In the genomic region with DNA sequence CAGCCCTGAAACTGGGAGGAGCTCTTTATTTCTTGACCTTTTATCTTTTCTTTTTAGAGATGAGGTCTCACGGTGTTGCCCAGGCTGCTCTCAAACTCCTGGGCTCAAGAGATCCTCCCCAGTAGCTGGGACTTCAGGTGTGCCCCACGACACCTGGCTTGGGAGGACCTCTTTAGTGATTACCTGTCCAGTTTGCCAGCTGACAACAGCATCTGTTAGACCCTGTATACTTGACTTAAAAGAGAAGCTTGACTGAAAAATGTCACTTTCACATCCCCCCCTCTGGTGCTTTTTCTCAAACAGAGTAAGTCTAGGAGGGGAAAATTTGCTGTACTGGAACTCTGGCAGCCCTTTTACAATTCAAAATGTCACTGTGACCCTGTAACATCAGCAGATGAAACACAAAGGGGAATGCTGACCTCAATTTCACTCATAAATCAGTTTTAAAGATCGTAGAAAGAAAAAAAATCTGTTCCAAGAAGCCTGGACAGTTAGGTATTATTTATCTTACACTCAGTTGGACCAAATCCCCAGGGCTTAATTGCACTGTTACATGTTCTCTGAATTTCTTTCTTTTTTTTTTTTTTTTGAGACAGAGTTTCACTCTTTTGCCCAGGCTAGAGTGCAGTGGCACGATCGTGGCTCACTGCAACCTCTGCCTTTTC, we compare ENCODE assay signal across 16 cellular contexts. TPM values are rescaled to one million over a fixed set of nuclear protein-coding genes. Genes with fewer than 3 reads are reported as not detected.
DNase-seq lines count a peak whose midpoint lies in the region; ATAC-seq and TF ChIP-seq lines count a peak whose summit lies in the region.
"Had no signal": no experiment of that assay in that cellular context is flagged by ENCODE, and none has a peak within 500 bp of the region (broad histone marks: within the 10 kb centered on the region; RNA-seq: fewer than 3 reads in every experiment).

No MANE protein-coding gene starts in this region.

- POLR2A ChIA-PET in OCI-LY7 (lab: Charles Lee): interaction anchor here (0.6 to 5.5 kb wide), 11 partner anchors 14 to 165 kb away, joined by 3 to 48 read pairs (median 4); partner anchors contain the start of gene ICAM2

- no peaks in the 10 kb centered on the region for H3K27me3 ChIP-seq in left ventricle myocardium inferior (ENCODE audit: low read depth)
- H3K27me3 ChIP-seq in right cardiac atrium (ENCODE audit: control insufficient read depth, insufficient read depth): no peaks in the 10 kb centered on the region
- no peaks in the 10 kb centered on the region for H3K27me3 ChIP-seq in mucosa of stomach (ENCODE audit: control insufficient read depth, insufficient read depth, low read length)
- H3K27me3 ChIP-seq in uterus: no peaks in the 10 kb centered on the region
- H3K27me3 ChIP-seq: dorsolateral prefrontal cortex, left lung had no signal

- no peak for DNase-seq in left ventricle myocardium inferior
- no peak for DNase-seq in right cardiac atrium
- peak; percentile 76 for DNase-seq in OCI-LY7 (ENCODE audit: low spot score)
- peak in 1 of 2 donors; percentile 52 for DNase-seq in uterus
- DNase-seq in dermis blood vessel endothelial cell: no peak
- no peak for DNase-seq in NCI-H146 (lab: John Stamatoyannopoulos, UW)
- DNase-seq: DMS79 treated with DMSO at 0.1 percent for 48 hours, dorsolateral prefrontal cortex, left lung, NCI-H1105 treated with DMSO at 0.1 percent for 48 hours, NCI-H226, PC-3 had no signal

- CTCF ChIA-PET in OCI-LY7 (lab: Charles Lee; ENCODE audit: unreplicated experiment): interaction anchor here (0.8 to 5.0 kb wide), 6 partner anchors 50 to 214 kb away, joined by 3 to 46 read pairs (median 4); no protein-coding TSS in a partner anchor

- H3K9me2 ChIP-seq in OCI-LY7 (ENCODE audit: insufficient read depth, low read length): no peaks in the 10 kb centered on the region

- TF ChIP-seq POLR2A in uterus (IDR thresholded peaks at IDR 0.05): peak in 1 of 2 donors; percentile 8

- H3K36me3 ChIP-seq in left ventricle myocardium inferior: no peaks in the 10 kb centered on the region
- no peaks in the 10 kb centered on the region for H3K36me3 ChIP-seq in OCI-LY7 (ENCODE audit: insufficient read depth, low read length)
- no peaks in the 10 kb centered on the region for H3K36me3 ChIP-seq in mucosa of stomach (ENCODE audit: control insufficient read depth, insufficient read depth, low read length)
- no peaks in the 10 kb centered on the region for H3K36me3 ChIP-seq in uterus
- H3K36me3 ChIP-seq: left lung, thoracic aorta had no signal

- peak overlapping the region; percentile 22 for H3K9ac ChIP-seq in mucosa of stomach (ENCODE audit: low read length)

- peak overlapping the region; percentile 12; the same call in 1 of the 2 replicates for H2AFZ ChIP-seq in OCI-LY7 (ENCODE audit: low read length)

- H4K20me1 ChIP-seq in OCI-LY7 (ENCODE audit: insufficient read depth, low read length): peaks cover 8% of the 10 kb centered on the region; the same call in 1 of the 2 replicates

- H3K4me3 ChIP-seq in left ventricle myocardium inferior (no peak overlapping the region), right cardiac atrium (ENCODE audit: low read length) (no peak overlapping the region), OCI-LY7 (ENCODE audit: low read depth, low read length, poor library complexity, severe bottlenecking) (no peak overlapping the region), mucosa of stomach (ENCODE audit: low read length) (no peak overlapping the region), uterus (no peak overlapping the region)

- H3K4me1 ChIP-seq in left ventricle myocardium inferior: peaks cover 46% of the 10 kb centered on the region
- H3K4me1 ChIP-seq in right cardiac atrium (ENCODE audit: control insufficient read depth, insufficient read depth, low read length): no peaks in the 10 kb centered on the region
- peaks cover 51% of the 10 kb centered on the region for H3K4me1 ChIP-seq in OCI-LY7 (ENCODE audit: insufficient read depth, low read length, poor library complexity, severe bottlenecking)
- peaks cover 7% of the 10 kb centered on the region for H3K4me1 ChIP-seq in mucosa of stomach (ENCODE audit: control insufficient read depth, insufficient read depth, low read length)
- H3K4me1 ChIP-seq in uterus: peaks cover 0 to 11% of the 10 kb centered on the region in 2 donors

- peaks cover 28% of the 10 kb centered on the region for H3K79me2 ChIP-seq in OCI-LY7 (ENCODE audit: insufficient read depth, low read depth, low read length)

- intact Hi-C loops in left ventricle myocardium inferior (cut with micrococcal nuclease) (loop anchor here (5.0 to 10.0 kb wide), 3 partner anchors 69 to 227 kb away; no protein-coding TSS in a partner anchor), right cardiac atrium (cut with DNase I) (loop anchor here (5.0 to 10.0 kb wide), 4 partner anchors 67 to 217 kb away; partner anchors contain the start of genes GH1 (in 3 of the 4) and CSHL1 (in 2 of the 4)), OCI-LY7 (cut with micrococcal nuclease; ENCODE audit: unreplicated experiment) (loop anchor here (2.0 to 5.0 kb wide), 2 partner anchors 177 to 214 kb away; partner anchors contain the start of gene GH1), uterus (cut with DNase I; ENCODE audit: low total_unique reads) (loop anchor here (10.0 kb wide), 2 partner anchors 67 to 217 kb away; partner anchors contain the start of genes CSHL1 and GH1)

- no TSS peak for BruUV-seq in OCI-LY7 (replicated peaks; lab: Mats Ljungman, UMichigan)

- peak overlapping the region; percentile 97 for H3K27ac ChIP-seq in left ventricle myocardium inferior (replicated peaks)
- no peak overlapping the region for H3K27ac ChIP-seq in right cardiac atrium (ENCODE audit: low read length)
- peak overlapping the region; percentile 61 for H3K27ac ChIP-seq in OCI-LY7 (ENCODE audit: low read depth, low read length, poor library complexity, severe bottlenecking)
- peak overlapping the region; percentile 91 to 94 for H3K27ac ChIP-seq in uterus

- ATAC-seq in right cardiac atrium: no peak
- ATAC-seq in GM19463 (IDR thresholded peaks at IDR 0.05; ENCODE audit: unreplicated experiment): no peak
- ATAC-seq: left lung, PC-3, WTC11 had no signal

- H3K9me3 ChIP-seq in left ventricle myocardium inferior (replicated peaks) (no peaks in the 10 kb centered on the region), right cardiac atrium (ENCODE audit: control insufficient read depth, low read length) (no peaks in the 10 kb centered on the region), OCI-LY7 (ENCODE audit: low read length) (no peaks in the 10 kb centered on the region), mucosa of stomach (ENCODE audit: control insufficient read depth, low read length) (no peaks in the 10 kb centered on the region), uterus (no peaks in the 10 kb centered on the region)
- H3K9me3 ChIP-seq: left lung, thoracic aorta had no signal

- H3K4me2 ChIP-seq in OCI-LY7 (ENCODE audit: low read length): peak overlapping the region; percentile 66

- WGBS in right cardiac atrium: 85% methylated on average over 5 of the region's 5 CpGs

- TF ChIP-seq CTCF in left ventricle myocardium inferior (IDR thresholded peaks at IDR 0.05; ENCODE audit: borderline replicate concordance) (no peak), OCI-LY7 (conservative IDR thresholded peaks at IDR 0.05; ENCODE audit: low read length) (no peak), uterus (IDR thresholded peaks at IDR 0.05) (no peak)

RNA-seq across cellular contexts. Expression of gene ERN1, which starts 1.8 kb away (rescaled TPM):
- 9.3 TPM for total RNA-seq in left ventricle myocardium inferior
- 10 to 100 TPM in 2 of 4 donors, 1 to 10 TPM in 2; 8.9 to 11.4 (median 10.0) TPM for total RNA-seq in right cardiac atrium
- polyA plus RNA-seq in right cardiac atrium: 3.3 TPM
- total RNA-seq in OCI-LY7 (2014; rRNA removed; shearing (Covaris generic)): 14.7 and 22.0 TPM in 2 replicates
- 65.6 and 70.3 TPM in 2 replicates for total RNA-seq in OCI-LY7 (2022)
- 10 to 100 TPM in 3 of 4 donors, 1 to 10 TPM in 1; 4.4 to 56.5 (median 15.0) TPM for total RNA-seq in uterus
- total RNA-seq in dermis blood vessel endothelial cell: 17.5 and 20.4 TPM in 2 replicates
